Comparison of ENCODE assay signal across 1 cellular context in genomic region chr3:126659915-126660886, GRCh38.
TF ChIP-seq lines count a peak whose summit lies in the region.

No MANE protein-coding gene starts in this region.

TF ChIP-seq in H1, 55 proteins besides CTCF, POLR2A, EP300 and RAD21:
- TF ChIP-seq E2F6 (IDR thresholded peaks at IDR 0.05) (0 out of 2 replicates have a peak, but pooled peaks have one; percentile 38), TAF1 (IDR thresholded peaks at IDR 0.05; ENCODE audit: low read depth, low read length) (no peak), GABPA (IDR thresholded peaks at IDR 0.05; ENCODE audit: borderline replicate concordance, insufficient read depth, low read length) (peak; percentile 22; the same call in 1 of the 2 replicates), BRCA1 (IDR thresholded peaks at IDR 0.05; ENCODE audit: low read depth, low read length) (no peak), FOSL1 (IDR thresholded peaks at IDR 0.05; ENCODE audit: insufficient read depth, low read depth, low read length) (no peak), KDM5A (IDR thresholded peaks at IDR 0.05; ENCODE audit: low read length) (no peak), SP1 (IDR thresholded peaks at IDR 0.05; ENCODE audit: low read depth, low read length) (no peak), ATF3 (IDR thresholded peaks at IDR 0.05; ENCODE audit: insufficient read depth, low read depth, low read length) (no peak), SIRT6 (IDR thresholded peaks at IDR 0.05; ENCODE audit: low read length) (no peak), ZNF274 (IDR thresholded peaks at IDR 0.05; ENCODE audit: borderline replicate concordance, extremely low read depth, low read length) (no peak), MAX (IDR thresholded peaks at IDR 0.05) (0 out of 2 replicates have a peak, but pooled peaks have one; percentile 33)
